ENCODE assay signal across 8 cellular contexts in the genomic region with DNA sequence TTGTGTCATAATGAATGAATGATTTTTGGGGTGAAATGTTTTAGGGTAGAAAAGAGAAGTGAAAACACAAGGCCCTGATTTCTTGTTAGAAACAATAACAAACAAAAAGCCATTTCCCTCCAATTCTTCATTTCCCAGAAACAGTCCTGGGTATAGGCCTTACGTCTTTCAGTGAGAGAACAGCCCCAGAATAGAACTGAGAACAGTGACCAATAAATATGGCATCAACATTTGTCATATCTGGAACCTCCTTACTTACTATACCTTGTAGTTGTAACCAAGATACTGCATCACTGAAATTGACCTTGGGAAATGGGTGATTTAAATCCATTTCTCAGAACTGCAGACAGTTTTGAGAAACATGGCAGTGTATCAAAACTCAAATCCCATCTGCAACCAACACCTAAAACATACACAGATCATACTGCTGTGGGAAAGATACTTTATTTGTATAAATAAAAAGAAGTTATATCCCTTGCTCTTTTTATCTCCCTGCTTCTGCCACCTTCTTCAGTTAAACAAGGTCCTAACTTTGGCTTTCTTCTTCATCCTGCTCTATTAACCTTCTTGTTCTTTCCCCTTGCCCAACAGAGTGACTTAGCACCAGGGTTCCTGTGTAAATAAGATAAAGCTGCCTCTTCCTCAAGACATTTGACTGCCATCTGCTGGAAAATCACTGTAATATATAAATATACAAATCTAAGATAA. TPM values are rescaled to one million over a fixed set of nuclear protein-coding genes. Genes with fewer than 3 reads are reported as not detected.
A peak's percentile ranks its signal among the peaks of the same experiment; 100 is the strongest.
DNase-seq lines count a peak whose midpoint lies in the region; ATAC-seq and TF ChIP-seq lines count a peak whose summit lies in the region.

No MANE protein-coding gene starts in this region.

- 25 to 45% methylated on average over 1 of the region's 1 CpG for WGBS in gastroesophageal sphincter (ENCODE audit: low coverage in 1 of 2), 2 donors
- 58 to 71% (median 66%) methylated on average over 1 of the region's 1 CpG for WGBS in psoas muscle, 3 donors

- TF ChIP-seq CTCF in DOHH2 (IDR thresholded peaks at IDR 0.05; ENCODE audit: low read depth, low read length, poor library complexity, severe bottlenecking), result peak; percentile 46
- TF ChIP-seq CTCF in LNCaP clone FGC (IDR thresholded peaks at IDR 0.05; ENCODE audit: control insufficient read depth, extremely low read depth, insufficient read depth), result peak; percentile 57
- TF ChIP-seq CTCF in gastroesophageal sphincter (IDR thresholded peaks at IDR 0.05), result peak; percentile 25 to 61 (median 54)
- peak; percentile 56 for TF ChIP-seq CTCF in psoas muscle (IDR thresholded peaks at IDR 0.05)

- POLR2A ChIA-PET in T-cell (lab: Charles Lee), result interaction anchor here in 1 of 2 donors (0.5 kb wide), 1 partner anchor 32 kb away, joined by 3 read pairs; no protein-coding TSS in a partner anchor

- H3K4me3 ChIP-seq in DOHH2 (ENCODE audit: low read length) (no peak overlapping the region), LNCaP clone FGC (ENCODE audit: low read depth, low read length) (no peak overlapping the region), gastroesophageal sphincter (no peak overlapping the region), psoas muscle (no peak overlapping the region)

- H3K4me2 ChIP-seq in DOHH2 (ENCODE audit: low read length), result no peak overlapping the region

- H3K27me3 ChIP-seq in DOHH2 (ENCODE audit: control insufficient read depth, low read length) (no peaks in the 10 kb centered on the region), gastroesophageal sphincter (no peaks in the 10 kb centered on the region), psoas muscle (ENCODE audit: insufficient read depth in 3 of 3, low read length in 2 of 3) (no peaks in the 10 kb centered on the region)

- TF ChIP-seq EP300 in gastroesophageal sphincter (IDR thresholded peaks at IDR 0.05), result no peak

- H3K9me2 ChIP-seq in DOHH2 (replicated peaks; ENCODE audit: control insufficient read depth, low read length), result no peaks in the 10 kb centered on the region

- no peaks in the 10 kb centered on the region for H3K27me3 Mint-ChIP-seq in T-cell
- H3K27me3 Mint-ChIP-seq in activated naive CD4-positive, alpha-beta T cell treated with anti-CD3 and anti-CD28 coated beads, Interleukin-2, amount 10 ng/mL, durations not matched to agents 7 days and 5 days, result no peaks in the 10 kb centered on the region

- H3K79me2 ChIP-seq in DOHH2 (ENCODE audit: control insufficient read depth, low read length), result no peaks in the 10 kb centered on the region

- H3K4me1 ChIP-seq in DOHH2 (ENCODE audit: control insufficient read depth, low read length), result no peaks in the 10 kb centered on the region
- peaks cover 0 to 15% (median 0%) of the 10 kb centered on the region in 3 donors for H3K4me1 ChIP-seq in gastroesophageal sphincter
- H3K4me1 ChIP-seq in psoas muscle, result peaks cover 9% of the 10 kb centered on the region

- H3K36me3 ChIP-seq in DOHH2 (ENCODE audit: control insufficient read depth, low read length), result peaks cover 17% of the 10 kb centered on the region
- H3K36me3 ChIP-seq in gastroesophageal sphincter, result peaks cover 0 to 35% of the 10 kb centered on the region in 2 donors
- H3K36me3 ChIP-seq in psoas muscle (ENCODE audit: insufficient read depth in 1 of 2, low read depth in 1 of 2), result peaks cover 0 to 48% of the 10 kb centered on the region in 2 donors

- no peak overlapping the region for H3K27ac ChIP-seq in DOHH2 (ENCODE audit: low read depth, low read length)
- H3K27ac ChIP-seq in gastroesophageal sphincter, result peak overlapping the region in 2 of 4 donors; percentile 23 to 53
- H3K27ac ChIP-seq in psoas muscle, result peak overlapping the region; percentile 58

- no peaks in the 10 kb centered on the region for H3K9me3 ChIP-seq in DOHH2 (ENCODE audit: control insufficient read depth, insufficient read depth, low read length)
- H3K9me3 ChIP-seq in gastroesophageal sphincter, result no peaks in the 10 kb centered on the region
- H3K9me3 ChIP-seq in psoas muscle, result no peaks in the 10 kb centered on the region

- H3K36me3 Mint-ChIP-seq in T-cell, result peaks cover 9% of the 10 kb centered on the region
- H3K36me3 Mint-ChIP-seq in activated naive CD4-positive, alpha-beta T cell treated with anti-CD3 and anti-CD28 coated beads, Interleukin-2, amount 10 ng/mL, durations not matched to agents 7 days and 5 days, result peaks cover 7% of the 10 kb centered on the region

- intact Hi-C loops in psoas muscle (cut with DNase I), result loop anchor here (5.0 kb wide), 1 partner anchor 122 kb away; no protein-coding TSS in a partner anchor

- H4K20me1 ChIP-seq in DOHH2 (ENCODE audit: control insufficient read depth, insufficient read depth, low read depth, low read length), result no peaks in the 10 kb centered on the region

- no peak overlapping the region for H3K27ac Mint-ChIP-seq in T-cell
- H3K27ac Mint-ChIP-seq in activated naive CD4-positive, alpha-beta T cell treated with anti-CD3 and anti-CD28 coated beads, Interleukin-2, amount 10 ng/mL, durations not matched to agents 7 days and 5 days, result no peak overlapping the region

- DNase-seq in LNCaP clone FGC (ENCODE audit: low read depth) (peak; percentile 61), T-cell (peak in 2 of 34 experiments; percentile 19 to 26), psoas muscle (no peak)
- no peak for DNase-seq in activated naive CD4-positive, alpha-beta T cell treated with anti-CD3 and anti-CD28 coated beads, Interleukin-2, amount 10 ng/mL, durations not matched to agents 7 days and 5 days

- peaks cover 17% of the 10 kb centered on the region for H3F3A ChIP-seq in DOHH2 (ENCODE audit: control insufficient read depth, insufficient read depth)

- CTCF ChIA-PET in T-cell (lab: Charles Lee), result interaction anchor here (0.6 to 3.2 kb wide), 8 partner anchors 20 to 170 kb away, joined by 3 to 28 read pairs (median 4); a partner anchor contains a TSS
- CTCF ChIA-PET in activated naive CD4-positive, alpha-beta T cell treated with anti-CD3 and anti-CD28 coated beads, Interleukin-2, amount 10 ng/mL, durations not matched to agents 7 days and 5 days (lab: Charles Lee), result interaction anchor here (0.9 to 5.9 kb wide), 6 partner anchors 8 to 122 kb away, joined by 3 to 35 read pairs (median 6); no protein-coding TSS in a partner anchor

- H3K4me1 Mint-ChIP-seq in T-cell, result no peaks in the 10 kb centered on the region
- H3K4me1 Mint-ChIP-seq in activated naive CD4-positive, alpha-beta T cell treated with anti-CD3 and anti-CD28 coated beads, Interleukin-2, amount 10 ng/mL, durations not matched to agents 7 days and 5 days, result peaks cover 2% of the 10 kb centered on the region

- H3K9me3 Mint-ChIP-seq in T-cell, result no peaks in the 10 kb centered on the region
- no peaks in the 10 kb centered on the region for H3K9me3 Mint-ChIP-seq in activated naive CD4-positive, alpha-beta T cell treated with anti-CD3 and anti-CD28 coated beads, Interleukin-2, amount 10 ng/mL, durations not matched to agents 7 days and 5 days

- TF ChIP-seq POLR2A in gastroesophageal sphincter (IDR thresholded peaks at IDR 0.05), result no peak

- no peak overlapping the region for H3K4me3 Mint-ChIP-seq in T-cell
- no peak overlapping the region for H3K4me3 Mint-ChIP-seq in activated naive CD4-positive, alpha-beta T cell treated with anti-CD3 and anti-CD28 coated beads, Interleukin-2, amount 10 ng/mL, durations not matched to agents 7 days and 5 days

- ATAC-seq in T-cell (replicated peaks in 1 of 4), result peak; percentile 66 to 73 (median 72)
- ATAC-seq in gastroesophageal sphincter, result peak; percentile 67
- ATAC-seq in psoas muscle, result peak; percentile 53 to 89 (median 74)
- no peak for ATAC-seq in GM18502 (IDR thresholded peaks at IDR 0.05; ENCODE audit: poor library complexity, unreplicated experiment)
- ATAC-seq in HG02642 (IDR thresholded peaks at IDR 0.05; ENCODE audit: poor library complexity, unreplicated experiment), result no peak

RNA-seq across cellular contexts. Expression of a gene that starts 19.5 kb away (rescaled TPM):
- 10 to 100 TPM in 3 of 5 donors, 1 to 10 TPM in 2; 7.7 to 18.3 (median 14.4) TPM for total RNA-seq in T-cell
- 1 to 10 TPM; 3.7 to 8.9 (median 5.1) TPM for total RNA-seq in gastroesophageal sphincter
- total RNA-seq in psoas muscle, result 1 to 10 TPM; 3.8 to 5.8 (median 4.3) TPM
- 1 to 10 TPM; 3.3 to 5.2 (median 4.5) TPM for polyA plus RNA-seq in psoas muscle

RNA-seq across cellular contexts. Expression of a gene that starts 44.5 kb away (rescaled TPM):
- total RNA-seq in T-cell (under 1 TPM in 4 of 5 donors, not detected in 1; 0.22 to 0.44 (median 0.33) TPM), gastroesophageal sphincter (1 to 10 TPM in 1 of 4 donors, under 1 TPM in 1, not detected in 2; 0.31 to 1.1 TPM), psoas muscle (not detected)
- under 1 TPM in 2 of 3 donors, not detected in 1; 0.03 to 0.05 TPM for polyA plus RNA-seq in psoas muscle

Comparison
In these comparisons a context has a peak if more than half of its experiments do, and no peak if none do; other contexts are left out.
1. ATAC-seq: peak in T-cell (4 of 4), gastroesophageal sphincter (single experiment) and psoas muscle (4 of 4); none in GM18502 (single experiment) and HG02642 (single experiment).
2. Peak in every context shown above with its lines, with median percentiles within 50 percentile points of each other: CTCF ChIP-seq.